Comparison of ENCODE assay signal across 11 cellular contexts in the genomic region with DNA sequence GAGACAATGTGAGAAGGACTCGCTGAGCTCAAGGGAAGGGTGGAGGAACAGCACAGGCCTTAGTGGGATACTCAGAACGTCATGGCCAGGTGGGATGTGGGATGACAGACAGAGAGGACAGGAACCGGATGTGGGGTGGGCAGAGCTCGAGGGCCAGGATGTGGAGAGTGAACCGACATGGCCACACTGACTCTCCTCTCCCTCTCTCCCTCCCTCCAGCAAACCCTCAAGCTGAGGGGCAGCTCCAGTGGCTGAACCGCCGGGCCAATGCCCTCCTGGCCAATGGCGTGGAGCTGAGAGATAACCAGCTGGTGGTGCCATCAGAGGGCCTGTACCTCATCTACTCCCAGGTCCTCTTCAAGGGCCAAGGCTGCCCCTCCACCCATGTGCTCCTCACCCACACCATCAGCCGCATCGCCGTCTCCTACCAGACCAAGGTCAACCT. TPM values are rescaled to one million over a fixed set of nuclear protein-coding genes. Genes with fewer than 3 reads are reported as not detected.
DNase-seq lines count a peak whose midpoint lies in the region; ATAC-seq and TF ChIP-seq lines count a peak whose summit lies in the region.
"Had no signal": no experiment of that assay in that cellular context is flagged by ENCODE, and none has a peak within 500 bp of the region (broad histone marks: within the 10 kb centered on the region; RNA-seq: fewer than 3 reads in every experiment).

No MANE protein-coding gene starts in this region.

- peak overlapping the region; percentile 87 to 99 for H3K4me3 ChIP-seq in CD4-positive, alpha-beta memory T cell (ENCODE audit: low read length in 2 of 2)
- H3K4me3 ChIP-seq: thyroid gland had no signal

- ATAC-seq in natural killer cell treated with Interleukin-12 subunit alpha and Interleukin-12 subunit beta and Interleukin-15 and Interleukin-18, amount 100 ng/mL, for 72 hours: peak; percentile 16 to 38
- ATAC-seq in HG03139 (IDR thresholded peaks at IDR 0.05; ENCODE audit: unreplicated experiment): no peak
- ATAC-seq: gastrocnemius medialis had no signal

- intact Hi-C loops in CD4-positive, alpha-beta memory T cell (cut with micrococcal nuclease): loop anchor here (1.0 kb wide), 1 partner anchor 9 kb away; no protein-coding TSS in a partner anchor
- intact Hi-C loops in activated T-helper 1 cell treated with anti-CD3 and anti-CD28 coated beads, Interleukin-12 subunit alpha, Interleukin-12 subunit beta, Interleukin-2, Interleukin-4 antibody, amounts not matched to agents 30 ng/mL and 10 ng/mL and 1 ng/mL, durations not matched to agents 14 hours and 24 hours and 36 hours (cut with micrococcal nuclease): loop anchor here (1.0 to 5.0 kb wide), 2 partner anchors 9 to 380 kb away; no protein-coding TSS in a partner anchor

- CTCF ChIA-PET in CD4-positive, alpha-beta memory T cell (lab: Charles Lee; ENCODE audit: partially characterized antibody): interaction anchor here (1.1 to 19.7 kb wide), 4 partner anchors 16 to 253 kb away, joined by 5 to 962 read pairs (median 300); a partner anchor contains a TSS
- CTCF ChIA-PET in RWPE1 (lab: Yijun Ruan, JAX): interaction anchor here (0.6 kb wide), 1 partner anchor 21 kb away, joined by 3 read pairs; no protein-coding TSS in a partner anchor

- peaks cover 45 to 64% of the 10 kb centered on the region in 2 donors for H3K36me3 Mint-ChIP-seq in CD4-positive, alpha-beta memory T cell
- H3K36me3 Mint-ChIP-seq in IgD-negative memory B cell: peaks cover 10% of the 10 kb centered on the region
- H3K36me3 Mint-ChIP-seq in activated T-helper 1 cell treated with anti-CD3 and anti-CD28 coated beads, Interleukin-12 subunit alpha, Interleukin-12 subunit beta, Interleukin-2, Interleukin-4 antibody, amounts not matched to agents 30 ng/mL and 10 ng/mL and 1 ng/mL, durations not matched to agents 14 hours and 24 hours and 36 hours (ENCODE audit: low read depth): peaks cover 74% of the 10 kb centered on the region
- H3K36me3 Mint-ChIP-seq in natural killer cell treated with Interleukin-12 subunit alpha and Interleukin-12 subunit beta and Interleukin-15 and Interleukin-18, amount 100 ng/mL, for 72 hours: peaks cover 26% of the 10 kb centered on the region

- no peaks in the 10 kb centered on the region for H3K27me3 Mint-ChIP-seq in CD4-positive, alpha-beta memory T cell
- peaks cover 1% of the 10 kb centered on the region for H3K27me3 Mint-ChIP-seq in IgD-negative memory B cell
- peaks cover under 1% of the 10 kb centered on the region for H3K27me3 Mint-ChIP-seq in activated T-helper 1 cell treated with anti-CD3 and anti-CD28 coated beads, Interleukin-12 subunit alpha, Interleukin-12 subunit beta, Interleukin-2, Interleukin-4 antibody, amounts not matched to agents 30 ng/mL and 10 ng/mL and 1 ng/mL, durations not matched to agents 14 hours and 24 hours and 36 hours (ENCODE audit: insufficient read depth)
- H3K27me3 Mint-ChIP-seq in natural killer cell treated with Interleukin-12 subunit alpha and Interleukin-12 subunit beta and Interleukin-15 and Interleukin-18, amount 100 ng/mL, for 72 hours: no peaks in the 10 kb centered on the region

- peaks cover 0 to 4% (median 0%) of the 10 kb centered on the region in 8 donors for H3K9me3 Mint-ChIP-seq in CD4-positive, alpha-beta memory T cell
- no peaks in the 10 kb centered on the region for H3K9me3 Mint-ChIP-seq in IgD-negative memory B cell
- no peaks in the 10 kb centered on the region for H3K9me3 Mint-ChIP-seq in activated T-helper 1 cell treated with anti-CD3 and anti-CD28 coated beads, Interleukin-12 subunit alpha, Interleukin-12 subunit beta, Interleukin-2, Interleukin-4 antibody, amounts not matched to agents 30 ng/mL and 10 ng/mL and 1 ng/mL, durations not matched to agents 14 hours and 24 hours and 36 hours
- no peaks in the 10 kb centered on the region for H3K9me3 Mint-ChIP-seq in natural killer cell treated with Interleukin-12 subunit alpha and Interleukin-12 subunit beta and Interleukin-15 and Interleukin-18, amount 100 ng/mL, for 72 hours

- H3K9me3 ChIP-seq in CD4-positive, alpha-beta memory T cell (ENCODE audit: control insufficient read depth in 1 of 2, low read length in 2 of 2): no peaks in the 10 kb centered on the region
- H3K9me3 ChIP-seq: gastrocnemius medialis, thyroid gland had no signal

- TF ChIP-seq CTCF in RWPE1 (conservative IDR thresholded peaks at IDR 0.05; ENCODE audit: low read depth): no peak

- peak overlapping the region; percentile 96 to 100 (median 99) for H3K27ac Mint-ChIP-seq in CD4-positive, alpha-beta memory T cell
- peak overlapping the region; percentile 92 to 98 (median 95) for H3K27ac Mint-ChIP-seq in IgD-negative memory B cell
- peak overlapping the region; percentile 81 for H3K27ac Mint-ChIP-seq in activated T-helper 1 cell treated with anti-CD3 and anti-CD28 coated beads, Interleukin-12 subunit alpha, Interleukin-12 subunit beta, Interleukin-2, Interleukin-4 antibody, amounts not matched to agents 30 ng/mL and 10 ng/mL and 1 ng/mL, durations not matched to agents 14 hours and 24 hours and 36 hours
- peak overlapping the region; percentile 88 to 92 for H3K27ac Mint-ChIP-seq in natural killer cell treated with Interleukin-12 subunit alpha and Interleukin-12 subunit beta and Interleukin-15 and Interleukin-18, amount 100 ng/mL, for 72 hours

- H3K4me1 Mint-ChIP-seq in CD4-positive, alpha-beta memory T cell: peaks cover 48 to 97% (median 63%) of the 10 kb centered on the region in 4 donors
- peaks cover 34 to 61% (median 60%) of the 10 kb centered on the region in 3 donors for H3K4me1 Mint-ChIP-seq in IgD-negative memory B cell
- peaks cover 73% of the 10 kb centered on the region for H3K4me1 Mint-ChIP-seq in activated T-helper 1 cell treated with anti-CD3 and anti-CD28 coated beads, Interleukin-12 subunit alpha, Interleukin-12 subunit beta, Interleukin-2, Interleukin-4 antibody, amounts not matched to agents 30 ng/mL and 10 ng/mL and 1 ng/mL, durations not matched to agents 14 hours and 24 hours and 36 hours (ENCODE audit: low read depth)
- peaks cover 76 to 87% of the 10 kb centered on the region in 2 donors for H3K4me1 Mint-ChIP-seq in natural killer cell treated with Interleukin-12 subunit alpha and Interleukin-12 subunit beta and Interleukin-15 and Interleukin-18, amount 100 ng/mL, for 72 hours (ENCODE audit: low read depth in 2 of 2)

- POLR2A ChIA-PET in CD4-positive, alpha-beta memory T cell (lab: Charles Lee; ENCODE audit: partially characterized antibody): interaction anchor here (0.5 to 52.5 kb wide), 16 partner anchors 6 to 321 kb away, joined by 3 to 3597 read pairs (median 4); a partner anchor contains a TSS
- POLR2A ChIA-PET in RWPE1 (lab: Yijun Ruan, JAX; ENCODE audit: low non-redundant PET): interaction anchor here (0.5 kb wide), 1 partner anchor 36 kb away, joined by 3 read pairs; no protein-coding TSS in a partner anchor

- DNase-seq in CD4-positive, alpha-beta memory T cell: peak in 4 of 5 donors; percentile 49 to 64 (median 58)
- DNase-seq in activated T-helper 1 cell treated with anti-CD3 and anti-CD28 coated beads, Interleukin-12 subunit alpha, Interleukin-12 subunit beta, Interleukin-2, Interleukin-4 antibody, amounts not matched to agents 30 ng/mL and 10 ng/mL and 1 ng/mL, durations not matched to agents 14 hours and 24 hours and 36 hours (ENCODE audit: low spot score): peak; percentile 59
- DNase-seq in natural killer cell treated with Interleukin-12 subunit alpha and Interleukin-12 subunit beta and Interleukin-15 and Interleukin-18, amount 100 ng/mL, for 72 hours (ENCODE audit: low spot score): peak; percentile 87
- DNase-seq in NCI-H2081 (lab: John Stamatoyannopoulos, UW) (no peak), RWPE1 (ENCODE audit: low spot score) (no peak), SW 1271 (lab: John Stamatoyannopoulos, UW) (no peak)
- DNase-seq: cerebellar nuclear complex, gastrocnemius medialis, thyroid gland had no signal

- H3K27me3 ChIP-seq in CD4-positive, alpha-beta memory T cell (ENCODE audit: insufficient read depth, low read length): no peaks in the 10 kb centered on the region
- H3K27me3 ChIP-seq: gastrocnemius medialis, thyroid gland had no signal

- H3K27ac ChIP-seq in CD4-positive, alpha-beta memory T cell (ENCODE audit: low read depth, low read length): peak overlapping the region; percentile 83
- no peak overlapping the region for H3K27ac ChIP-seq in RWPE1
- H3K27ac ChIP-seq: gastrocnemius medialis, thyroid gland had no signal

- H3K36me3 ChIP-seq in CD4-positive, alpha-beta memory T cell (ENCODE audit: insufficient read depth, low read length): peaks cover 12% of the 10 kb centered on the region
- H3K36me3 ChIP-seq: gastrocnemius medialis, thyroid gland had no signal

- H3K4me3 Mint-ChIP-seq in CD4-positive, alpha-beta memory T cell: peak overlapping the region; percentile 88 to 100 (median 98)
- peak overlapping the region; percentile 93 to 99 (median 97) for H3K4me3 Mint-ChIP-seq in IgD-negative memory B cell
- peak overlapping the region; percentile 92 for H3K4me3 Mint-ChIP-seq in activated T-helper 1 cell treated with anti-CD3 and anti-CD28 coated beads, Interleukin-12 subunit alpha, Interleukin-12 subunit beta, Interleukin-2, Interleukin-4 antibody, amounts not matched to agents 30 ng/mL and 10 ng/mL and 1 ng/mL, durations not matched to agents 14 hours and 24 hours and 36 hours
- peak overlapping the region; percentile 96 for H3K4me3 Mint-ChIP-seq in natural killer cell treated with Interleukin-12 subunit alpha and Interleukin-12 subunit beta and Interleukin-15 and Interleukin-18, amount 100 ng/mL, for 72 hours

- H3K4me1 ChIP-seq in CD4-positive, alpha-beta memory T cell (ENCODE audit: insufficient read depth, low read length): peaks cover 67% of the 10 kb centered on the region

RNA-seq across cellular contexts. Expression of a gene that starts 1.6 kb away (rescaled TPM):
- total RNA-seq in CD4-positive, alpha-beta memory T cell: 10 to 100 TPM; 25.0 to 28.2 TPM
- polyA plus RNA-seq in CD4-positive, alpha-beta memory T cell: 10 to 100 TPM in 1 of 2 donors, 1 to 10 TPM in 1; 3.9 to 10.1 TPM
- polyA plus RNA-seq in IgD-negative memory B cell: 6.4 TPM
- total RNA-seq in activated T-helper 1 cell treated with anti-CD3 and anti-CD28 coated beads, Interleukin-12 subunit alpha, Interleukin-12 subunit beta, Interleukin-2, Interleukin-4 antibody, amounts not matched to agents 30 ng/mL and 10 ng/mL and 1 ng/mL, durations not matched to agents 14 hours and 24 hours and 36 hours: 427 and 430 TPM in 2 replicates
- total RNA-seq in natural killer cell treated with Interleukin-12 subunit alpha and Interleukin-12 subunit beta and Interleukin-15 and Interleukin-18, amount 100 ng/mL, for 72 hours: 100 to 1,000 TPM; 320 to 420 TPM

RNA-seq across cellular contexts. Expression of a gene that starts 4.8 kb away (rescaled TPM):
- total RNA-seq in CD4-positive, alpha-beta memory T cell: 10 to 100 TPM; 17.3 to 17.5 TPM
- 10 to 100 TPM; 27.7 to 31.1 TPM for polyA plus RNA-seq in CD4-positive, alpha-beta memory T cell
- polyA plus RNA-seq in IgD-negative memory B cell: 16.3 TPM
- total RNA-seq in activated T-helper 1 cell treated with anti-CD3 and anti-CD28 coated beads, Interleukin-12 subunit alpha, Interleukin-12 subunit beta, Interleukin-2, Interleukin-4 antibody, amounts not matched to agents 30 ng/mL and 10 ng/mL and 1 ng/mL, durations not matched to agents 14 hours and 24 hours and 36 hours: 1,021 and 1,078 TPM in 2 replicates
- total RNA-seq in natural killer cell treated with Interleukin-12 subunit alpha and Interleukin-12 subunit beta and Interleukin-15 and Interleukin-18, amount 100 ng/mL, for 72 hours: 1,000 to 10,000 TPM; 1,187 to 3,727 TPM
- total RNA-seq: gastrocnemius medialis, thyroid gland had no signal

RNA-seq across cellular contexts. Expression of a gene that starts 5.3 kb away (rescaled TPM):
- 100 to 1,000 TPM; 802 to 835 TPM for total RNA-seq in CD4-positive, alpha-beta memory T cell
- polyA plus RNA-seq in CD4-positive, alpha-beta memory T cell: 1,000 to 10,000 TPM; 2,431 to 3,276 TPM
- 2,767 TPM for polyA plus RNA-seq in IgD-negative memory B cell
- total RNA-seq in activated T-helper 1 cell treated with anti-CD3 and anti-CD28 coated beads, Interleukin-12 subunit alpha, Interleukin-12 subunit beta, Interleukin-2, Interleukin-4 antibody, amounts not matched to agents 30 ng/mL and 10 ng/mL and 1 ng/mL, durations not matched to agents 14 hours and 24 hours and 36 hours: 270 and 277 TPM in 2 replicates
- 100 to 1,000 TPM; 110 to 153 TPM for total RNA-seq in natural killer cell treated with Interleukin-12 subunit alpha and Interleukin-12 subunit beta and Interleukin-15 and Interleukin-18, amount 100 ng/mL, for 72 hours
- total RNA-seq: gastrocnemius medialis, thyroid gland had no signal

RNA-seq across cellular contexts. Expression of a gene that starts 9.2 kb away (rescaled TPM):
- total RNA-seq in CD4-positive, alpha-beta memory T cell: 10 to 100 TPM; 13.6 to 20.3 TPM
- polyA plus RNA-seq in CD4-positive, alpha-beta memory T cell: 10 to 100 TPM; 30.4 to 34.8 TPM
- 20.5 TPM for polyA plus RNA-seq in IgD-negative memory B cell
- 63.0 and 66.6 TPM in 2 replicates for total RNA-seq in activated T-helper 1 cell treated with anti-CD3 and anti-CD28 coated beads, Interleukin-12 subunit alpha, Interleukin-12 subunit beta, Interleukin-2, Interleukin-4 antibody, amounts not matched to agents 30 ng/mL and 10 ng/mL and 1 ng/mL, durations not matched to agents 14 hours and 24 hours and 36 hours
- 10 to 100 TPM; 15.5 to 34.6 TPM for total RNA-seq in natural killer cell treated with Interleukin-12 subunit alpha and Interleukin-12 subunit beta and Interleukin-15 and Interleukin-18, amount 100 ng/mL, for 72 hours

RNA-seq across cellular contexts. Expression of a gene that starts 15.9 kb away (rescaled TPM):
- total RNA-seq in CD4-positive, alpha-beta memory T cell: 1 to 10 TPM; 3.0 to 4.6 TPM
- 10 to 100 TPM; 28.4 to 28.7 TPM for polyA plus RNA-seq in CD4-positive, alpha-beta memory T cell
- polyA plus RNA-seq in IgD-negative memory B cell: 140 TPM
- total RNA-seq in activated T-helper 1 cell treated with anti-CD3 and anti-CD28 coated beads, Interleukin-12 subunit alpha, Interleukin-12 subunit beta, Interleukin-2, Interleukin-4 antibody, amounts not matched to agents 30 ng/mL and 10 ng/mL and 1 ng/mL, durations not matched to agents 14 hours and 24 hours and 36 hours: 19.1 and 20.3 TPM in 2 replicates
- total RNA-seq in natural killer cell treated with Interleukin-12 subunit alpha and Interleukin-12 subunit beta and Interleukin-15 and Interleukin-18, amount 100 ng/mL, for 72 hours: 10 to 100 TPM; 65.5 to 91.6 TPM
- total RNA-seq: gastrocnemius medialis, thyroid gland had no signal

Comparison
In these comparisons a context has a peak if more than half of its experiments do, and no peak if none do; other contexts are left out.
1. DNase-seq: peak in CD4-positive, alpha-beta memory T cell (4 of 5), activated T-helper 1 cell treated with anti-CD3 and anti-CD28 coated beads, Interleukin-12 subunit alpha, Interleukin-12 subunit beta, Interleukin-2, Interleukin-4 antibody, amounts not matched to agents 30 ng/mL and 10 ng/mL and 1 ng/mL, durations not matched to agents 14 hours and 24 hours and 36 hours (single experiment) and natural killer cell treated with Interleukin-12 subunit alpha and Interleukin-12 subunit beta and Interleukin-15 and Interleukin-18, amount 100 ng/mL, for 72 hours (single experiment); none in NCI-H2081 (0 of 2), RWPE1 (single experiment) and SW 1271 (0 of 2).
2. RNA of a gene that starts 1.6 kb away (total RNA-seq): 427 to 430 TPM in activated T-helper 1 cell treated with anti-CD3 and anti-CD28 coated beads, Interleukin-12 subunit alpha, Interleukin-12 subunit beta, Interleukin-2, Interleukin-4 antibody, amounts not matched to agents 30 ng/mL and 10 ng/mL and 1 ng/mL, durations not matched to agents 14 hours and 24 hours and 36 hours and 320 to 420 TPM in natural killer cell treated with Interleukin-12 subunit alpha and Interleukin-12 subunit beta and Interleukin-15 and Interleukin-18, amount 100 ng/mL, for 72 hours; 25.0 to 28.2 TPM in CD4-positive, alpha-beta memory T cell; every median in the first group is over 10 times any median in the second.
3. RNA of a gene that starts 4.8 kb away (total RNA-seq): 1,187 to 3,727 TPM in natural killer cell treated with Interleukin-12 subunit alpha and Interleukin-12 subunit beta and Interleukin-15 and Interleukin-18, amount 100 ng/mL, for 72 hours and 1,021 to 1,078 TPM in activated T-helper 1 cell treated with anti-CD3 and anti-CD28 coated beads, Interleukin-12 subunit alpha, Interleukin-12 subunit beta, Interleukin-2, Interleukin-4 antibody, amounts not matched to agents 30 ng/mL and 10 ng/mL and 1 ng/mL, durations not matched to agents 14 hours and 24 hours and 36 hours; 17.3 to 17.5 TPM in CD4-positive, alpha-beta memory T cell; every median in the first group is over 10 times any median in the second.
4. Peak in every context shown above with its lines, with median percentiles within 50 percentile points of each other: H3K27ac Mint-ChIP-seq and H3K4me3 Mint-ChIP-seq.